ENCODE assay signal across 1 cellular context in the genomic region with DNA sequence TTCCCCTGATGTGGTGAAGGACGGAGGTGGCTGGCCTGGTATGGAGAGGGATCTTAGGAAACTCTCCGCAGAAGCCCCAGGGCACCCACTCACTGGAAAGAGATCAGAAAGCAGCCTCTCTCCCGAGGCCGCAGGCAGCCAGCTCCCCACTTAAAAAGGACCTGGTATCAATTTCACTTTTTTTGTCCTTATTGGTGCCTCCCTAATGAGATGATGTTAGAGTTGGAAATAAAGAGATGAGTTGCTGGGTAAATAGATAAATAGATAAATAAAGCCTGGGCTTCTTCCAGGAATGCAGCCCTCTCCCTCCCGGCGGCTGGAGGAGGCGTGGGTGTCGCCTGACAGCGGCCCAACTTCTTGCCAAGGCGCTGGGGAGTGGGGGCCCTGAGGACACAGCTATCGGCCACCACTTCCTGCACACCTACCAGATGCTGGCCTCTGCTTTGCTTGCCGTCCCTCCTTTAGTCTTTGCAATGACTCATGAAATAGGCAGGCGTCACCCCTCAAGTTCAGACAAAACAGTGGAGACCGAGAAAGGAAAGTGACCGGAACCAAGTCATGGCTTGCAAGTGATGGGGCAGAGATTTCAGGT.
TF ChIP-seq lines count a peak whose summit lies in the region.

No MANE protein-coding gene starts in this region.

TF ChIP-seq in K562, 482 proteins besides CTCF, POLR2A, EP300 and RAD21 (continued from another document and continues in another):
- TF ChIP-seq EGR1 (conservative IDR thresholded peaks at IDR 0.05) (peak; percentile 91), FUS (optimal IDR thresholded peaks at IDR 0.05; ENCODE audit: low read depth, low read length) (no peak), ZC3H8 (IDR thresholded peaks at IDR 0.05) (no peak), PCBP1 (IDR thresholded peaks at IDR 0.05; ENCODE audit: low read depth, low read length, poor library complexity, severe bottlenecking) (no peak), ASH1L (IDR thresholded peaks at IDR 0.05; ENCODE audit: borderline replicate concordance, low read depth, partially characterized antibody) (no peak), TCF3 (CRISPR knock-in tag; IDR thresholded peaks at IDR 0.05) (peak; percentile 75), THRAP3 (IDR thresholded peaks at IDR 0.05; ENCODE audit: borderline replicate concordance) (no peak), ZNF165 (CRISPR knock-in tag; IDR thresholded peaks at IDR 0.05; ENCODE audit: borderline replicate concordance) (no peak), MAFF (IDR thresholded peaks at IDR 0.05; ENCODE audit: low read length) (no peak), CBFA2T2 (conservative IDR thresholded peaks at IDR 0.05) (peak; percentile 57; the same call in 1 of the 2 replicates), CBX5 (IDR thresholded peaks at IDR 0.05; ENCODE audit: borderline replicate concordance, low read depth) (no peak), EZH2 (IDR thresholded peaks at IDR 0.05; ENCODE audit: borderline replicate concordance, low read depth, low read length) (no peak), DDX20 (tag; IDR thresholded peaks at IDR 0.05; ENCODE audit: low read depth) (no peak), ZNF699 (CRISPR knock-in tag; IDR thresholded peaks at IDR 0.05; ENCODE audit: insufficient replicate concordance) (no peak), RCOR1 (IDR thresholded peaks at IDR 0.05; ENCODE audit: borderline replicate concordance in 1 of 2, low read depth in 2 of 2, low read length in 2 of 2) (peak in 1 of 2 experiments; percentile 92; a peak in 2 of 4 replicates), PTTG1 (tag; IDR thresholded peaks at IDR 0.05; ENCODE audit: low read depth) (no peak), ZNF197 (CRISPR knock-in tag; IDR thresholded peaks at IDR 0.05; ENCODE audit: low read depth) (no peak), ZSCAN32 (CRISPR knock-in tag; IDR thresholded peaks at IDR 0.05) (no peak), DPF2 (IDR thresholded peaks at IDR 0.05) (peak; percentile 68), ESRRA (IDR thresholded peaks at IDR 0.05; ENCODE audit: borderline replicate concordance, low read depth) (no peak), OTX1 (CRISPR knock-in tag; IDR thresholded peaks at IDR 0.05) (no peak), NFIC (IDR thresholded peaks at IDR 0.05) (peak; percentile 34; the same call in 1 of the 2 replicates), TAF15 (IDR thresholded peaks at IDR 0.05; ENCODE audit: low read depth, low read length) (no peak), ZNF274 (IDR thresholded peaks at IDR 0.05; ENCODE audit: borderline replicate concordance, low read depth, low read length) (no peak), CC2D1A (IDR thresholded peaks at IDR 0.05) (no peak), ARNT (IDR thresholded peaks at IDR 0.05) (no peak), ETV5 (CRISPR knock-in tag; IDR thresholded peaks at IDR 0.05; ENCODE audit: low read depth) (peak; percentile 90), PYGO2 (tag; IDR thresholded peaks at IDR 0.05) (no peak), BACH1 (tag; IDR thresholded peaks at IDR 0.05) (no peak), ZNF224 (CRISPR knock-in tag; IDR thresholded peaks at IDR 0.05) (no peak), ZNF41 (CRISPR knock-in tag; conservative IDR thresholded peaks at IDR 0.05) (no peak), EHMT2 (IDR thresholded peaks at IDR 0.05) (no peak), YBX1 (IDR thresholded peaks at IDR 0.05) (no peak), RB1 (IDR thresholded peaks at IDR 0.05; ENCODE audit: low read depth) (no peak), TFAM (CRISPR knock-in tag; conservative IDR thresholded peaks at IDR 0.05) (no peak), ZNF644 (tag; IDR thresholded peaks at IDR 0.05; ENCODE audit: low read depth) (no peak), HLTF (IDR thresholded peaks at IDR 0.05) (no peak)
- TF ChIP-seq, protein P1, sequence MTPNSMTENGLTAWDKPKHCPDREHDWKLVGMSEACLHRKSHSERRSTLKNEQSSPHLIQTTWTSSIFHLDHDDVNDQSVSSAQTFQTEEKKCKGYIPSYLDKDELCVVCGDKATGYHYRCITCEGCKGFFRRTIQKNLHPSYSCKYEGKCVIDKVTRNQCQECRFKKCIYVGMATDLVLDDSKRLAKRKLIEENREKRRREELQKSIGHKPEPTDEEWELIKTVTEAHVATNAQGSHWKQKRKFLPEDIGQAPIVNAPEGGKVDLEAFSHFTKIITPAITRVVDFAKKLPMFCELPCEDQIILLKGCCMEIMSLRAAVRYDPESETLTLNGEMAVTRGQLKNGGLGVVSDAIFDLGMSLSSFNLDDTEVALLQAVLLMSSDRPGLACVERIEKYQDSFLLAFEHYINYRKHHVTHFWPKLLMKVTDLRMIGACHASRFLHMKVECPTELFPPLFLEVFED (CRISPR knock-in tag; conservative IDR thresholded peaks at IDR 0.05): no peak
- TF ChIP-seq, protein P2, sequence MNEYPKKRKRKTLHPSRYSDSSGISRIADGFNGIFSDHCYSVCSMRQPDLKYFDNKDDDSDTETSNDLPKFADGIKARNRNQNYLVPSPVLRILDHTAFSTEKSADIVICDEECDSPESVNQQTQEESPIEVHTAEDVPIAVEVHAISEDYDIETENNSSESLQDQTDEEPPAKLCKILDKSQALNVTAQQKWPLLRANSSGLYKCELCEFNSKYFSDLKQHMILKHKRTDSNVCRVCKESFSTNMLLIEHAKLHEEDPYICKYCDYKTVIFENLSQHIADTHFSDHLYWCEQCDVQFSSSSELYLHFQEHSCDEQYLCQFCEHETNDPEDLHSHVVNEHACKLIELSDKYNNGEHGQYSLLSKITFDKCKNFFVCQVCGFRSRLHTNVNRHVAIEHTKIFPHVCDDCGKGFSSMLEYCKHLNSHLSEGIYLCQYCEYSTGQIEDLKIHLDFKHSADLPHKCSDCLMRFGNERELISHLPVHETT (CRISPR knock-in tag; conservative IDR thresholded peaks at IDR 0.05 in 1 of 2, IDR thresholded peaks at IDR 0.05 in 1 of 2): no peak
- TF ChIP-seq, protein P3, sequence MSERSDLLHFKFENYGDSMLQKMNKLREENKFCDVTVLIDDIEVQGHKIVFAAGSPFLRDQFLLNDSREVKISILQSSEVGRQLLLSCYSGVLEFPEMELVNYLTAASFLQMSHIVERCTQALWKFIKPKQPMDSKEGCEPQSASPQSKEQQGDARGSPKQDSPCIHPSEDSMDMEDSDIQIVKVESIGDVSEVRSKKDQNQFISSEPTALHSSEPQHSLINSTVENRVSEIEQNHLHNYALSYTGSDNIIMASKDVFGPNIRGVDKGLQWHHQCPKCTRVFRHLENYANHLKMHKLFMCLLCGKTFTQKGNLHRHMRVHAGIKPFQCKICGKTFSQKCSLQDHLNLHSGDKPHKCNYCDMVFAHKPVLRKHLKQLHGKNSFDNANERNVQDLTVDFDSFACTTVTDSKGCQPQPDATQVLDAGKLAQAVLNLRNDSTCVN (CRISPR knock-in tag; IDR thresholded peaks at IDR 0.05): no peak
- TF ChIP-seq, protein P4, sequence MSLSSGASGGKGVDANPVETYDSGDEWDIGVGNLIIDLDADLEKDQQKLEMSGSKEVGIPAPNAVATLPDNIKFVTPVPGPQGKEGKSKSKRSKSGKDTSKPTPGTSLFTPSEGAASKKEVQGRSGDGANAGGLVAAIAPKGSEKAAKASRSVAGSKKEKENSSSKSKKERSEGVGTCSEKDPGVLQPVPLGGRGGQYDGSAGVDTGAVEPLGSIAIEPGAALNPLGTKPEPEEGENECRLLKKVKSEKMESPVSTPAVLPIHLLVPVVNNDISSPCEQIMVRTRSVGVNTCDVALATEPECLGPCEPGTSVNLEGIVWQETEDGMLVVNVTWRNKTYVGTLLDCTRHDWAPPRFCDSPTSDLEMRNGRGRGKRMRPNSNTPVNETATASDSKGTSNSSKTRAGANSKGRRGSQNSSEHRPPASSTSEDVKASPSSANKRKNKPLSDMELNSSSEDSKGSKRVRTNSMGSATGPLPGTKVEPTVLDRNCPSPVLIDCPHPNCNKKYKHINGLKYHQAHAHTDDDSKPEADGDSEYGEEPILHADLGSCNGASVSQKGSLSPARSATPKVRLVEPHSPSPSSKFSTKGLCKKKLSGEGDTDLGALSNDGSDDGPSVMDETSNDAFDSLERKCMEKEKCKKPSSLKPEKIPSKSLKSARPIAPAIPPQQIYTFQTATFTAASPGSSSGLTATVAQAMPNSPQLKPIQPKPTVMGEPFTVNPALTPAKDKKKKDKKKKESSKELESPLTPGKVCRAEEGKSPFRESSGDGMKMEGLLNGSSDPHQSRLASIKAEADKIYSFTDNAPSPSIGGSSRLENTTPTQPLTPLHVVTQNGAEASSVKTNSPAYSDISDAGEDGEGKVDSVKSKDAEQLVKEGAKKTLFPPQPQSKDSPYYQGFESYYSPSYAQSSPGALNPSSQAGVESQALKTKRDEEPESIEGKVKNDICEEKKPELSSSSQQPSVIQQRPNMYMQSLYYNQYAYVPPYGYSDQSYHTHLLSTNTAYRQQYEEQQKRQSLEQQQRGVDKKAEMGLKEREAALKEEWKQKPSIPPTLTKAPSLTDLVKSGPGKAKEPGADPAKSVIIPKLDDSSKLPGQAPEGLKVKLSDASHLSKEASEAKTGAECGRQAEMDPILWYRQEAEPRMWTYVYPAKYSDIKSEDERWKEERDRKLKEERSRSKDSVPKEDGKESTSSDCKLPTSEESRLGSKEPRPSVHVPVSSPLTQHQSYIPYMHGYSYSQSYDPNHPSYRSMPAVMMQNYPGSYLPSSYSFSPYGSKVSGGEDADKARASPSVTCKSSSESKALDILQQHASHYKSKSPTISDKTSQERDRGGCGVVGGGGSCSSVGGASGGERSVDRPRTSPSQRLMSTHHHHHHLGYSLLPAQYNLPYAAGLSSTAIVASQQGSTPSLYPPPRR (CRISPR knock-in tag; IDR thresholded peaks at IDR 0.05; ENCODE audit: borderline replicate concordance): no peak
- TF ChIP-seq, protein P5, sequence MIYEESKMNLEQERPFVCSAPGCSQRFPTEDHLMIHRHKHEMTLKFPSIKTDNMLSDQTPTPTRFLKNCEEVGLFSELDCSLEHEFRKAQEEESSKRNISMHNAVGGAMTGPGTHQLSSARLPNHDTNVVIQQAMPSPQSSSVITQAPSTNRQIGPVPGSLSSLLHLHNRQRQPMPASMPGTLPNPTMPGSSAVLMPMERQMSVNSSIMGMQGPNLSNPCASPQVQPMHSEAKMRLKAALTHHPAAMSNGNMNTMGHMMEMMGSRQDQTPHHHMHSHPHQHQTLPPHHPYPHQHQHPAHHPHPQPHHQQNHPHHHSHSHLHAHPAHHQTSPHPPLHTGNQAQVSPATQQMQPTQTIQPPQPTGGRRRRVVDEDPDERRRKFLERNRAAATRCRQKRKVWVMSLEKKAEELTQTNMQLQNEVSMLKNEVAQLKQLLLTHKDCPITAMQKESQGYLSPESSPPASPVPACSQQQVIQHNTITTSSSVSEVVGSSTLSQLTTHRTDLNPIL (CRISPR knock-in tag; IDR thresholded peaks at IDR 0.05): no peak
- TF ChIP-seq, protein P6, sequence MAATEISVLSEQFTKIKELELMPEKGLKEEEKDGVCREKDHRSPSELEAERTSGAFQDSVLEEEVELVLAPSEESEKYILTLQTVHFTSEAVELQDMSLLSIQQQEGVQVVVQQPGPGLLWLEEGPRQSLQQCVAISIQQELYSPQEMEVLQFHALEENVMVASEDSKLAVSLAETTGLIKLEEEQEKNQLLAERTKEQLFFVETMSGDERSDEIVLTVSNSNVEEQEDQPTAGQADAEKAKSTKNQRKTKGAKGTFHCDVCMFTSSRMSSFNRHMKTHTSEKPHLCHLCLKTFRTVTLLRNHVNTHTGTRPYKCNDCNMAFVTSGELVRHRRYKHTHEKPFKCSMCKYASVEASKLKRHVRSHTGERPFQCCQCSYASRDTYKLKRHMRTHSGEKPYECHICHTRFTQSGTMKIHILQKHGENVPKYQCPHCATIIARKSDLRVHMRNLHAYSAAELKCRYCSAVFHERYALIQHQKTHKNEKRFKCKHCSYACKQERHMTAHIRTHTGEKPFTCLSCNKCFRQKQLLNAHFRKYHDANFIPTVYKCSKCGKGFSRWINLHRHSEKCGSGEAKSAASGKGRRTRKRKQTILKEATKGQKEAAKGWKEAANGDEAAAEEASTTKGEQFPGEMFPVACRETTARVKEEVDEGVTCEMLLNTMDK (IDR thresholded peaks at IDR 0.05; ENCODE audit: borderline replicate concordance, insufficient read depth, low read depth, low read length, poor library complexity, severe bottlenecking): no peak
- TF ChIP-seq, protein P7, sequence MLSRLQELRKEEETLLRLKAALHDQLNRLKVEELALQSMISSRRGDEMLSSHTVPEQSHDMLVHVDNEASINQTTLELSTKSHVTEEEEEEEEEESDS (CRISPR knock-in tag; IDR thresholded peaks at IDR 0.05): no peak
- TF ChIP-seq, protein P8, sequence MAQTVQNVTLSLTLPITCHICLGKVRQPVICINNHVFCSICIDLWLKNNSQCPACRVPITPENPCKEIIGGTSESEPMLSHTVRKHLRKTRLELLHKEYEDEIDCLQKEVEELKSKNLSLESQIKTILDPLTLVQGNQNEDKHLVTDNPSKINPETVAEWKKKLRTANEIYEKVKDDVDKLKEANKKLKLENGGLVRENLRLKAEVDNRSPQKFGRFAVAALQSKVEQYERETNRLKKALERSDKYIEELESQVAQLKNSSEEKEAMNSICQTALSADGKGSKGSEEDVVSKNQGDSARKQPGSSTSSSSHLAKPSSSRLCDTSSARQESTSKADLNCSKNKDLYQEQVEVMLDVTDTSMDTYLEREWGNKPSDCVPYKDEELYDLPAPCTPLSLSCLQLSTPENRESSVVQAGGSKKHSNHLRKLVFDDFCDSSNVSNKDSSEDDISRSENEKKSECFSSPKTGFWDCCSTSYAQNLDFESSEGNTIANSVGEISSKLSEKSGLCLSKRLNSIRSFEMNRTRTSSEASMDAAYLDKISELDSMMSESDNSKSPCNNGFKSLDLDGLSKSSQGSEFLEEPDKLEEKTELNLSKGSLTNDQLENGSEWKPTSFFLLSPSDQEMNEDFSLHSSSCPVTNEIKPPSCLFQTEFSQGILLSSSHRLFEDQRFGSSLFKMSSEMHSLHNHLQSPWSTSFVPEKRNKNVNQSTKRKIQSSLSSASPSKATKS (CRISPR knock-in tag; IDR thresholded peaks at IDR 0.05): no peak
- TF ChIP-seq, protein P9, sequence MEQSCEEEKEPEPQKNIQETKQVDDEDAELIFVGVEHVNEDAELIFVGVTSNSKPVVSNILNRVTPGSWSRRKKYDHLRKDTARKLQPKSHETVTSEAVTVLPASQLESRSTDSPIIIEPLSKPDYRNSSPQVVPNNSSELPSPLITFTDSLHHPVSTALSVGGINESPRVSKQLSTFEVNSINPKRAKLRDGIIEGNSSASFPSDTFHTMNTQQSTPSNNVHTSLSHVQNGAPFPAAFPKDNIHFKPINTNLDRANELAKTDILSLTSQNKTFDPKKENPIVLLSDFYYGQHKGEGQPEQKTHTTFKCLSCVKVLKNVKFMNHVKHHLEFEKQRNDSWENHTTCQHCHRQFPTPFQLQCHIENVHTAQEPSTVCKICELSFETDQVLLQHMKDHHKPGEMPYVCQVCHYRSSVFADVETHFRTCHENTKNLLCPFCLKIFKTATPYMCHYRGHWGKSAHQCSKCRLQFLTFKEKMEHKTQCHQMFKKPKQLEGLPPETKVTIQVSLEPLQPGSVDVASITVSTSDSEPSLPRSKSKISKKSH (CRISPR knock-in tag; IDR thresholded peaks at IDR 0.05): no peak
- TF ChIP-seq, protein P10, sequence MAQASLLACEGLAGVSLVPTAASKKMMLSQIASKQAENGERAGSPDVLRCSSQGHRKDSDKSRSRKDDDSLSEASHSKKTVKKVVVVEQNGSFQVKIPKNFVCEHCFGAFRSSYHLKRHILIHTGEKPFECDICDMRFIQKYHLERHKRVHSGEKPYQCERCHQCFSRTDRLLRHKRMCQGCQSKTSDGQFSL (CRISPR knock-in tag; IDR thresholded peaks at IDR 0.05): no peak
- TF ChIP-seq, protein P10 (tag; IDR thresholded peaks at IDR 0.05): no peak
